12 cellular contexts compared by ENCODE assay signal in genomic region chr17:75231071-75231470, GRCh38. TPM values are rescaled to one million over a fixed set of nuclear protein-coding genes. Genes with fewer than 3 reads are reported as not detected.
DNase-seq lines count a peak whose midpoint lies in the region; ATAC-seq lines count a peak whose summit lies in the region.
"Had no signal": no experiment of that assay in that cellular context is flagged by ENCODE, and none has a peak within 500 bp of the region (broad histone marks: within the 10 kb centered on the region; RNA-seq: fewer than 3 reads in every experiment).

No MANE protein-coding gene starts in this region.

- H3K36me3 Mint-ChIP-seq in activated naive CD4-positive, alpha-beta T cell treated with anti-CD3 and anti-CD28 coated beads, Interleukin-2, amount 50 U/mL, for 24 hours, result peaks cover 6% of the 10 kb centered on the region
- peaks cover 39% of the 10 kb centered on the region for H3K36me3 Mint-ChIP-seq in activated naive CD4-positive, alpha-beta T cell treated with anti-CD3 and anti-CD28 coated beads for 36 hours (ENCODE audit: low read depth)
- peaks cover 85% of the 10 kb centered on the region for H3K36me3 Mint-ChIP-seq in dendritic cell treated with granulocyte-macrophage colony-stimulating factor and Interleukin-4, amounts not matched to agents 40 ng/mL and 50 ng/mL, for 4 days (ENCODE audit: low read depth)

- H3K27me3 Mint-ChIP-seq in activated naive CD4-positive, alpha-beta T cell treated with anti-CD3 and anti-CD28 coated beads, Interleukin-2, amount 50 U/mL, for 24 hours, result no peaks in the 10 kb centered on the region
- H3K27me3 Mint-ChIP-seq in activated naive CD4-positive, alpha-beta T cell treated with anti-CD3 and anti-CD28 coated beads for 36 hours (ENCODE audit: low read depth), result no peaks in the 10 kb centered on the region
- H3K27me3 Mint-ChIP-seq in dendritic cell treated with granulocyte-macrophage colony-stimulating factor and Interleukin-4, amounts not matched to agents 40 ng/mL and 50 ng/mL, for 4 days, result no peaks in the 10 kb centered on the region
- H3K27me3 Mint-ChIP-seq: CD4-positive, alpha-beta T cell had no signal

- ATAC-seq in GM19452 (IDR thresholded peaks at IDR 0.05; ENCODE audit: unreplicated experiment), result no peak
- no peak for ATAC-seq in HG03342 (IDR thresholded peaks at IDR 0.05; ENCODE audit: unreplicated experiment)
- no peak for ATAC-seq in GM21526 (IDR thresholded peaks at IDR 0.05; ENCODE audit: low FRiP score, unreplicated experiment)

- intact Hi-C loops in activated naive CD4-positive, alpha-beta T cell treated with anti-CD3 and anti-CD28 coated beads for 36 hours (cut with micrococcal nuclease), result no loop called here
- intact Hi-C loops in dendritic cell treated with granulocyte-macrophage colony-stimulating factor and Interleukin-4, amounts not matched to agents 40 ng/mL and 50 ng/mL, for 4 days (cut with micrococcal nuclease), result no loop called here
- intact Hi-C loops in posterior vena cava (cut with DNase I), result no loop called here

- CTCF ChIA-PET in activated naive CD4-positive, alpha-beta T cell treated with anti-CD3 and anti-CD28 coated beads for 36 hours (lab: Charles Lee), result interaction anchor here (1.3 to 4.2 kb wide), 2 partner anchors 9 to 117 kb away, joined by 3 to 36 read pairs; no protein-coding TSS in a partner anchor

- H3K4me3 Mint-ChIP-seq in activated naive CD4-positive, alpha-beta T cell treated with anti-CD3 and anti-CD28 coated beads, Interleukin-2, amount 50 U/mL, for 24 hours, result no peak overlapping the region
- no peak overlapping the region for H3K4me3 Mint-ChIP-seq in activated naive CD4-positive, alpha-beta T cell treated with anti-CD3 and anti-CD28 coated beads for 36 hours
- no peak overlapping the region for H3K4me3 Mint-ChIP-seq in dendritic cell treated with granulocyte-macrophage colony-stimulating factor and Interleukin-4, amounts not matched to agents 40 ng/mL and 50 ng/mL, for 4 days
- H3K4me3 Mint-ChIP-seq: CD4-positive, alpha-beta T cell had no signal

- H3K9me3 Mint-ChIP-seq in activated naive CD4-positive, alpha-beta T cell treated with anti-CD3 and anti-CD28 coated beads, Interleukin-2, amount 50 U/mL, for 24 hours, result no peaks in the 10 kb centered on the region
- H3K9me3 Mint-ChIP-seq in activated naive CD4-positive, alpha-beta T cell treated with anti-CD3 and anti-CD28 coated beads for 36 hours, result no peaks in the 10 kb centered on the region
- no peaks in the 10 kb centered on the region for H3K9me3 Mint-ChIP-seq in dendritic cell treated with granulocyte-macrophage colony-stimulating factor and Interleukin-4, amounts not matched to agents 40 ng/mL and 50 ng/mL, for 4 days
- H3K9me3 Mint-ChIP-seq: CD4-positive, alpha-beta T cell had no signal

- peak overlapping the region; percentile 23 for H3K27ac Mint-ChIP-seq in activated naive CD4-positive, alpha-beta T cell treated with anti-CD3 and anti-CD28 coated beads, Interleukin-2, amount 50 U/mL, for 24 hours
- H3K27ac Mint-ChIP-seq in activated naive CD4-positive, alpha-beta T cell treated with anti-CD3 and anti-CD28 coated beads for 36 hours, result no peak overlapping the region
- peak overlapping the region; percentile 26 for H3K27ac Mint-ChIP-seq in dendritic cell treated with granulocyte-macrophage colony-stimulating factor and Interleukin-4, amounts not matched to agents 40 ng/mL and 50 ng/mL, for 4 days
- H3K27ac Mint-ChIP-seq: CD4-positive, alpha-beta T cell had no signal

- no peak for DNase-seq in activated naive CD4-positive, alpha-beta T cell treated with anti-CD3 and anti-CD28 coated beads for 36 hours
- peak; percentile 59 for DNase-seq in posterior vena cava (ENCODE audit: low spot score)
- DNase-seq: 8988T; BE2C; Caco-2; CD4-positive, alpha-beta T cell; GM23248 had no signal

- H3K4me1 Mint-ChIP-seq in activated naive CD4-positive, alpha-beta T cell treated with anti-CD3 and anti-CD28 coated beads, Interleukin-2, amount 50 U/mL, for 24 hours, result no peaks in the 10 kb centered on the region
- H3K4me1 Mint-ChIP-seq in activated naive CD4-positive, alpha-beta T cell treated with anti-CD3 and anti-CD28 coated beads for 36 hours (ENCODE audit: low read depth), result no peaks in the 10 kb centered on the region
- peaks cover 49% of the 10 kb centered on the region for H3K4me1 Mint-ChIP-seq in dendritic cell treated with granulocyte-macrophage colony-stimulating factor and Interleukin-4, amounts not matched to agents 40 ng/mL and 50 ng/mL, for 4 days (ENCODE audit: low read depth)

RNA-seq across cellular contexts. Expression of gene NUP85, which starts 25.6 kb away (rescaled TPM):
- 100 to 1,000 TPM; 112 to 116 TPM for total RNA-seq in activated naive CD4-positive, alpha-beta T cell treated with anti-CD3 and anti-CD28 coated beads for 36 hours
- 10 to 100 TPM; 49.6 to 50.9 TPM for total RNA-seq in posterior vena cava

RNA-seq across cellular contexts. Expression of gene GGA3, which starts 30.3 kb away (rescaled TPM):
- 10 to 100 TPM; 65.7 to 66.1 TPM for total RNA-seq in activated naive CD4-positive, alpha-beta T cell treated with anti-CD3 and anti-CD28 coated beads for 36 hours
- 10 to 100 TPM; 28.0 to 32.4 TPM for total RNA-seq in posterior vena cava

RNA-seq across cellular contexts. Expression of gene MRPS7, which starts 30.6 kb away (rescaled TPM):
- total RNA-seq in activated naive CD4-positive, alpha-beta T cell treated with anti-CD3 and anti-CD28 coated beads for 36 hours, result 10 to 100 TPM; 73.3 to 78.3 TPM
- total RNA-seq in posterior vena cava, result 10 to 100 TPM; 25.0 to 30.9 TPM

RNA-seq across cellular contexts. Expression of gene MIF4GD, which starts 40.0 kb away (rescaled TPM):
- total RNA-seq in activated naive CD4-positive, alpha-beta T cell treated with anti-CD3 and anti-CD28 coated beads for 36 hours, result 10 to 100 TPM; 43.4 to 45.3 TPM
- total RNA-seq in posterior vena cava, result 10 to 100 TPM; 25.2 to 27.3 TPM

RNA-seq across cellular contexts. Expression of gene SUMO2, which starts 48.3 kb away (rescaled TPM):
- total RNA-seq in activated naive CD4-positive, alpha-beta T cell treated with anti-CD3 and anti-CD28 coated beads for 36 hours, result 100 to 1,000 TPM; 633 to 688 TPM
- total RNA-seq in posterior vena cava, result 100 to 1,000 TPM; 221 to 238 TPM
